ENCODE assay signal across 2 cellular contexts in the genomic region with DNA sequence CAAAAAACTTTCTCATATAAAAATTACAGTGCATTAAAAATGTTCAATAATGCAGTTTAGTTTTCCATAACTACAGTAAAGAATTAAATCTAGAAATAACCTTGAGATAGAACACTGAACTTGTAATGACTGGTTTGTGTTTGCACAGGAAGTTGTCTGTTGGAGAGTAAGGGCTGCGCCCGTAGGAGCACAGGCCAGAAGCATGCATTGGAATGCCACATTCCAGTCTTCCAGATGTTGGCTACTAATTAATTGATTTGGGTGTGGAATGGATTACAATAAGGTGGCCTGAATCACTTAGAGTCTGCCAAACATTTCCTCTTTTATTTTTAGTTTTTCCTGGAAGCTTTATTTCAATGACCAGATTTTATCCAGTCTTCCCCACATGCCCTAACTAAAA.
TF ChIP-seq lines count a peak whose summit lies in the region.

No MANE protein-coding gene starts in this region.

TF ChIP-seq in GM23338, 12 proteins besides CTCF, POLR2A, EP300 and RAD21 (continued from another document):
- TF ChIP-seq, protein P1, sequence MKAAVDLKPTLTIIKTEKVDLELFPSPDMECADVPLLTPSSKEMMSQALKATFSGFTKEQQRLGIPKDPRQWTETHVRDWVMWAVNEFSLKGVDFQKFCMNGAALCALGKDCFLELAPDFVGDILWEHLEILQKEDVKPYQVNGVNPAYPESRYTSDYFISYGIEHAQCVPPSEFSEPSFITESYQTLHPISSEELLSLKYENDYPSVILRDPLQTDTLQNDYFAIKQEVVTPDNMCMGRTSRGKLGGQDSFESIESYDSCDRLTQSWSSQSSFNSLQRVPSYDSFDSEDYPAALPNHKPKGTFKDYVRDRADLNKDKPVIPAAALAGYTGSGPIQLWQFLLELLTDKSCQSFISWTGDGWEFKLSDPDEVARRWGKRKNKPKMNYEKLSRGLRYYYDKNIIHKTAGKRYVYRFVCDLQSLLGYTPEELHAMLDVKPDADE (IDR thresholded peaks at IDR 0.05), result no peak
- TF ChIP-seq ZNF114 (CRISPR knock-in tag; IDR thresholded peaks at IDR 0.05) (no peak), POLR2AphosphoS5 (IDR thresholded peaks at IDR 0.05; ENCODE audit: low read depth) (no peak), NANOG (IDR thresholded peaks at IDR 0.05; ENCODE audit: borderline replicate concordance) (no peak), STAT1 (IDR thresholded peaks at IDR 0.05; ENCODE audit: unreplicated experiment) (no peak)
- TF ChIP-seq, protein P2, sequence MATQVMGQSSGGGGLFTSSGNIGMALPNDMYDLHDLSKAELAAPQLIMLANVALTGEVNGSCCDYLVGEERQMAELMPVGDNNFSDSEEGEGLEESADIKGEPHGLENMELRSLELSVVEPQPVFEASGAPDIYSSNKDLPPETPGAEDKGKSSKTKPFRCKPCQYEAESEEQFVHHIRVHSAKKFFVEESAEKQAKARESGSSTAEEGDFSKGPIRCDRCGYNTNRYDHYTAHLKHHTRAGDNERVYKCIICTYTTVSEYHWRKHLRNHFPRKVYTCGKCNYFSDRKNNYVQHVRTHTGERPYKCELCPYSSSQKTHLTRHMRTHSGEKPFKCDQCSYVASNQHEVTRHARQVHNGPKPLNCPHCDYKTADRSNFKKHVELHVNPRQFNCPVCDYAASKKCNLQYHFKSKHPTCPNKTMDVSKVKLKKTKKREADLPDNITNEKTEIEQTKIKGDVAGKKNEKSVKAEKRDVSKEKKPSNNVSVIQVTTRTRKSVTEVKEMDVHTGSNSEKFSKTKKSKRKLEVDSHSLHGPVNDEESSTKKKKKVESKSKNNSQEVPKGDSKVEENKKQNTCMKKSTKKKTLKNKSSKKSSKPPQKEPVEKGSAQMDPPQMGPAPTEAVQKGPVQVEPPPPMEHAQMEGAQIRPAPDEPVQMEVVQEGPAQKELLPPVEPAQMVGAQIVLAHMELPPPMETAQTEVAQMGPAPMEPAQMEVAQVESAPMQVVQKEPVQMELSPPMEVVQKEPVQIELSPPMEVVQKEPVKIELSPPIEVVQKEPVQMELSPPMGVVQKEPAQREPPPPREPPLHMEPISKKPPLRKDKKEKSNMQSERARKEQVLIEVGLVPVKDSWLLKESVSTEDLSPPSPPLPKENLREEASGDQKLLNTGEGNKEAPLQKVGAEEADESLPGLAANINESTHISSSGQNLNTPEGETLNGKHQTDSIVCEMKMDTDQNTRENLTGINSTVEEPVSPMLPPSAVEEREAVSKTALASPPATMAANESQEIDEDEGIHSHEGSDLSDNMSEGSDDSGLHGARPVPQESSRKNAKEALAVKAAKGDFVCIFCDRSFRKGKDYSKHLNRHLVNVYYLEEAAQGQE (IDR thresholded peaks at IDR 0.05; ENCODE audit: unreplicated experiment), result no peak
TF ChIP-seq in GM23338: peak in this region for 0.

TF ChIP-seq in H1, 55 proteins besides CTCF, POLR2A, EP300 and RAD21 (continued from another document):
- 0 out of 2 replicates have a peak, but pooled peaks have one; percentile 31 for TF ChIP-seq TCF12 (IDR thresholded peaks at IDR 0.05; ENCODE audit: low read depth, low read length)
- TF ChIP-seq TBP (IDR thresholded peaks at IDR 0.05; ENCODE audit: low read depth, low read length), result no peak
- TF ChIP-seq YY1 (IDR thresholded peaks at IDR 0.05; ENCODE audit: low read depth, low read length), result no peak
- no peak for TF ChIP-seq RFX5 (IDR thresholded peaks at IDR 0.05; ENCODE audit: borderline replicate concordance, low read depth, low read length)
- no peak for TF ChIP-seq HDAC2 (IDR thresholded peaks at IDR 0.05; ENCODE audit: borderline replicate concordance in 1 of 2, low read depth in 2 of 2, low read length in 2 of 2)
- TF ChIP-seq HDAC6 (IDR thresholded peaks at IDR 0.05; ENCODE audit: low read depth, low read length), result no peak
- no peak for TF ChIP-seq JUN (IDR thresholded peaks at IDR 0.05; ENCODE audit: low read depth, low read length)
- no peak for TF ChIP-seq SP2 (IDR thresholded peaks at IDR 0.05; ENCODE audit: low read length)
- peak; percentile 56; the same call in 1 of the 2 replicates for TF ChIP-seq TEAD4 (IDR thresholded peaks at IDR 0.05; ENCODE audit: low read depth, low read length)
- TF ChIP-seq ASH2L (IDR thresholded peaks at IDR 0.05; ENCODE audit: low read length), result no peak
- TF ChIP-seq ZNF274 (IDR thresholded peaks at IDR 0.05; ENCODE audit: borderline replicate concordance, extremely low read depth, low read length), result no peak
- no peak for TF ChIP-seq CTBP2 (IDR thresholded peaks at IDR 0.05; ENCODE audit: borderline replicate concordance, insufficient read depth, insufficient read length, low read length)
- TF ChIP-seq SIN3A (conservative IDR thresholded peaks at IDR 0.05 in 1 of 2, IDR thresholded peaks at IDR 0.05 in 1 of 2; ENCODE audit: low read depth in 1 of 2, low read length in 2 of 2), result no peak
- TF ChIP-seq BCL11A (IDR thresholded peaks at IDR 0.05; ENCODE audit: low read depth in 2 of 2, low read length in 2 of 2), result no peak
